ENCODE assay signal across 10 cellular contexts in genomic region chr2:10449838-10450691, GRCh38. TPM values are rescaled to one million over a fixed set of nuclear protein-coding genes. Genes with fewer than 3 reads are reported as not detected.
DNase-seq lines count a peak whose midpoint lies in the region; ATAC-seq and TF ChIP-seq lines count a peak whose summit lies in the region.
"Had no signal": no experiment of that assay in that cellular context is flagged by ENCODE, and none has a peak within 500 bp of the region (broad histone marks: within the 10 kb centered on the region; RNA-seq: fewer than 3 reads in every experiment).

No MANE protein-coding gene starts in this region.

- H3K36me3 Mint-ChIP-seq in natural killer cell treated with Interleukin-12 subunit alpha and Interleukin-12 subunit beta and Interleukin-15 and Interleukin-18, amount 100 ng/mL, for 72 hours: peaks cover under 1% of the 10 kb centered on the region

- peaks cover 6 to 7% of the 10 kb centered on the region in 2 donors for H3K4me1 Mint-ChIP-seq in natural killer cell treated with Interleukin-12 subunit alpha and Interleukin-12 subunit beta and Interleukin-15 and Interleukin-18, amount 100 ng/mL, for 72 hours (ENCODE audit: low read depth in 2 of 2)

- H3K4me3 Mint-ChIP-seq in natural killer cell treated with Interleukin-12 subunit alpha and Interleukin-12 subunit beta and Interleukin-15 and Interleukin-18, amount 100 ng/mL, for 72 hours: peak overlapping the region; percentile 68

- no peaks in the 10 kb centered on the region for H3K36me3 ChIP-seq in left lung
- H3K36me3 ChIP-seq: adrenal gland had no signal

- H3K9me3 Mint-ChIP-seq in natural killer cell treated with Interleukin-12 subunit alpha and Interleukin-12 subunit beta and Interleukin-15 and Interleukin-18, amount 100 ng/mL, for 72 hours: no peaks in the 10 kb centered on the region

- no peak for TF ChIP-seq CTCF in choroid plexus epithelial cell (conservative IDR thresholded peaks at IDR 0.05; ENCODE audit: low read depth, low read length)
- no peak for TF ChIP-seq CTCF in left lung (IDR thresholded peaks at IDR 0.05)

- peak overlapping the region in 1 of 2 donors; percentile 58 for H3K27ac ChIP-seq in left lung
- H3K27ac ChIP-seq: SJCRH30 had no signal

- no peaks in the 10 kb centered on the region for H3K9me3 ChIP-seq in left lung
- H3K9me3 ChIP-seq: adrenal gland, SJCRH30 had no signal

- ATAC-seq in natural killer cell treated with Interleukin-12 subunit alpha and Interleukin-12 subunit beta and Interleukin-15 and Interleukin-18, amount 100 ng/mL, for 72 hours: no peak
- ATAC-seq in left lung: no peak
- ATAC-seq in GM18861 (IDR thresholded peaks at IDR 0.05; ENCODE audit: unreplicated experiment): no peak
- ATAC-seq in GM19467 (IDR thresholded peaks at IDR 0.05; ENCODE audit: unreplicated experiment): no peak
- ATAC-seq in HG02798 (IDR thresholded peaks at IDR 0.05; ENCODE audit: poor library complexity, unreplicated experiment): no peak

- intact Hi-C loops in left lung (cut with DNase I): no loop called here

- no peaks in the 10 kb centered on the region for H3K27me3 ChIP-seq in left lung
- H3K27me3 ChIP-seq: adrenal gland, SJCRH30 had no signal

- H3K27ac Mint-ChIP-seq in natural killer cell treated with Interleukin-12 subunit alpha and Interleukin-12 subunit beta and Interleukin-15 and Interleukin-18, amount 100 ng/mL, for 72 hours: no peak overlapping the region

- H3K27me3 Mint-ChIP-seq in natural killer cell treated with Interleukin-12 subunit alpha and Interleukin-12 subunit beta and Interleukin-15 and Interleukin-18, amount 100 ng/mL, for 72 hours: no peaks in the 10 kb centered on the region

- H3K4me3 ChIP-seq in choroid plexus epithelial cell (ENCODE audit: low read depth, low read length) (no peak overlapping the region), left lung (peak overlapping the region in 1 of 2 donors; percentile 78)
- H3K4me3 ChIP-seq: SJCRH30 had no signal

- peaks cover 5 to 44% of the 10 kb centered on the region in 2 donors for H3K4me1 ChIP-seq in left lung

- DNase-seq in DMS53 (lab: John Stamatoyannopoulos, UW) (peak; percentile 87), NCI-H82 (lab: John Stamatoyannopoulos, UW) (peak; percentile 96), choroid plexus epithelial cell (ENCODE audit: low read depth) (peak; percentile 73), left lung (no peak)
- no peak for DNase-seq in natural killer cell treated with Interleukin-12 subunit alpha and Interleukin-12 subunit beta and Interleukin-15 and Interleukin-18, amount 100 ng/mL, for 72 hours (ENCODE audit: low spot score)
- DNase-seq: SJCRH30 had no signal

RNA-seq across cellular contexts. Expression of gene ODC1, which starts 1.9 kb away (rescaled TPM):
- 100 to 1,000 TPM in 1 of 2 donors, 10 to 100 TPM in 1; 91.5 to 206 TPM for total RNA-seq in natural killer cell treated with Interleukin-12 subunit alpha and Interleukin-12 subunit beta and Interleukin-15 and Interleukin-18, amount 100 ng/mL, for 72 hours
- total RNA-seq in left lung: 10 to 100 TPM; 55.0 to 98.4 TPM

Comparison
In these comparisons a context has a peak if more than half of its experiments do, and no peak if none do; other contexts are left out.
1. DNase-seq: peak in DMS53 (single experiment), NCI-H82 (single experiment) and choroid plexus epithelial cell (single experiment); none in natural killer cell treated with Interleukin-12 subunit alpha and Interleukin-12 subunit beta and Interleukin-15 and Interleukin-18, amount 100 ng/mL, for 72 hours (single experiment) and left lung (0 of 2).